1 cellular context compared by ENCODE assay signal in the genomic region with DNA sequence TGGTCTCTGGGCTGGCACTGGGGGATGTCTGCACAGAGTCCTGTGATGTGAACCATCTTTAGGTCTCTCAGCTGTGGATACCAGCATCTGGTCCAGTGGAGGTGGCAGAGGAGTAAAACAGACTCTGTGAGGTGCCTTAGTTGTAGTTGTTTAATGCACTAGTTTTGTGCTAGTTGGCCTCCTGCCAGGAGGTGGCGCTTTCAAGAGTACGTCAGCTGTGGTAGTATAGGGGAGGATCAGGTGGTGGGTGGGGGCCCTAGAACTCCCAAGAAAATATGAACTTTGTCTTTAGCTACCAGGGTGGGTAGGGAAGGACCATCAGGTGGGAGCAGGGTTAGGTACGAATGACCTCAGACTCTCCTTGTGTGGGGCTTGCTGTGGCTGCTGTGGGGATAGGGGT.
TF ChIP-seq lines count a peak whose summit lies in the region.

No MANE protein-coding gene starts in this region.

TF ChIP-seq in HepG2, 621 proteins besides CTCF, POLR2A, EP300 and RAD21:
- TF ChIP-seq, protein P1, sequence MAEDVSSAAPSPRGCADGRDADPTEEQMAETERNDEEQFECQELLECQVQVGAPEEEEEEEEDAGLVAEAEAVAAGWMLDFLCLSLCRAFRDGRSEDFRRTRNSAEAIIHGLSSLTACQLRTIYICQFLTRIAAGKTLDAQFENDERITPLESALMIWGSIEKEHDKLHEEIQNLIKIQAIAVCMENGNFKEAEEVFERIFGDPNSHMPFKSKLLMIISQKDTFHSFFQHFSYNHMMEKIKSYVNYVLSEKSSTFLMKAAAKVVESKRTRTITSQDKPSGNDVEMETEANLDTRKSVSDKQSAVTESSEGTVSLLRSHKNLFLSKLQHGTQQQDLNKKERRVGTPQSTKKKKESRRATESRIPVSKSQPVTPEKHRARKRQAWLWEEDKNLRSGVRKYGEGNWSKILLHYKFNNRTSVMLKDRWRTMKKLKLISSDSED (CRISPR knock-in tag; IDR thresholded peaks at IDR 0.05), result no peak
- TF ChIP-seq ZBTB7A (CRISPR knock-in tag; IDR thresholded peaks at IDR 0.05) (no peak), ZNF672 (CRISPR knock-in tag; IDR thresholded peaks at IDR 0.05) (no peak), MBNL3 (CRISPR knock-in tag; conservative IDR thresholded peaks at IDR 0.05) (no peak), ZNF501 (CRISPR knock-in tag; IDR thresholded peaks at IDR 0.05) (no peak), RXRA (CRISPR knock-in tag; IDR thresholded peaks at IDR 0.05) (no peak), MEIS1 (CRISPR knock-in tag; IDR thresholded peaks at IDR 0.05; ENCODE audit: borderline replicate concordance) (no peak), EED (CRISPR knock-in tag; IDR thresholded peaks at IDR 0.05) (no peak), ZNF343 (CRISPR knock-in tag; IDR thresholded peaks at IDR 0.05) (no peak), ZNF569 (CRISPR knock-in tag; IDR thresholded peaks at IDR 0.05; ENCODE audit: borderline replicate concordance) (no peak), HNRNPUL1 (IDR thresholded peaks at IDR 0.05; ENCODE audit: low read depth, low read length) (no peak), ZBTB42 (CRISPR knock-in tag; IDR thresholded peaks at IDR 0.05) (no peak)
- TF ChIP-seq, protein P2, sequence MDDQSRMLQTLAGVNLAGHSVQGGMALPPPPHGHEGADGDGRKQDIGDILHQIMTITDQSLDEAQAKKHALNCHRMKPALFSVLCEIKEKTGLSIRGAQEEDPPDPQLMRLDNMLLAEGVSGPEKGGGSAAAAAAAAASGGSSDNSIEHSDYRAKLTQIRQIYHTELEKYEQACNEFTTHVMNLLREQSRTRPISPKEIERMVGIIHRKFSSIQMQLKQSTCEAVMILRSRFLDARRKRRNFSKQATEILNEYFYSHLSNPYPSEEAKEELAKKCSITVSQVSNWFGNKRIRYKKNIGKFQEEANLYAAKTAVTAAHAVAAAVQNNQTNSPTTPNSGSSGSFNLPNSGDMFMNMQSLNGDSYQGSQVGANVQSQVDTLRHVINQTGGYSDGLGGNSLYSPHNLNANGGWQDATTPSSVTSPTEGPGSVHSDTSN (CRISPR knock-in tag; IDR thresholded peaks at IDR 0.05; ENCODE audit: borderline replicate concordance), result no peak
- TF ChIP-seq, protein P3, sequence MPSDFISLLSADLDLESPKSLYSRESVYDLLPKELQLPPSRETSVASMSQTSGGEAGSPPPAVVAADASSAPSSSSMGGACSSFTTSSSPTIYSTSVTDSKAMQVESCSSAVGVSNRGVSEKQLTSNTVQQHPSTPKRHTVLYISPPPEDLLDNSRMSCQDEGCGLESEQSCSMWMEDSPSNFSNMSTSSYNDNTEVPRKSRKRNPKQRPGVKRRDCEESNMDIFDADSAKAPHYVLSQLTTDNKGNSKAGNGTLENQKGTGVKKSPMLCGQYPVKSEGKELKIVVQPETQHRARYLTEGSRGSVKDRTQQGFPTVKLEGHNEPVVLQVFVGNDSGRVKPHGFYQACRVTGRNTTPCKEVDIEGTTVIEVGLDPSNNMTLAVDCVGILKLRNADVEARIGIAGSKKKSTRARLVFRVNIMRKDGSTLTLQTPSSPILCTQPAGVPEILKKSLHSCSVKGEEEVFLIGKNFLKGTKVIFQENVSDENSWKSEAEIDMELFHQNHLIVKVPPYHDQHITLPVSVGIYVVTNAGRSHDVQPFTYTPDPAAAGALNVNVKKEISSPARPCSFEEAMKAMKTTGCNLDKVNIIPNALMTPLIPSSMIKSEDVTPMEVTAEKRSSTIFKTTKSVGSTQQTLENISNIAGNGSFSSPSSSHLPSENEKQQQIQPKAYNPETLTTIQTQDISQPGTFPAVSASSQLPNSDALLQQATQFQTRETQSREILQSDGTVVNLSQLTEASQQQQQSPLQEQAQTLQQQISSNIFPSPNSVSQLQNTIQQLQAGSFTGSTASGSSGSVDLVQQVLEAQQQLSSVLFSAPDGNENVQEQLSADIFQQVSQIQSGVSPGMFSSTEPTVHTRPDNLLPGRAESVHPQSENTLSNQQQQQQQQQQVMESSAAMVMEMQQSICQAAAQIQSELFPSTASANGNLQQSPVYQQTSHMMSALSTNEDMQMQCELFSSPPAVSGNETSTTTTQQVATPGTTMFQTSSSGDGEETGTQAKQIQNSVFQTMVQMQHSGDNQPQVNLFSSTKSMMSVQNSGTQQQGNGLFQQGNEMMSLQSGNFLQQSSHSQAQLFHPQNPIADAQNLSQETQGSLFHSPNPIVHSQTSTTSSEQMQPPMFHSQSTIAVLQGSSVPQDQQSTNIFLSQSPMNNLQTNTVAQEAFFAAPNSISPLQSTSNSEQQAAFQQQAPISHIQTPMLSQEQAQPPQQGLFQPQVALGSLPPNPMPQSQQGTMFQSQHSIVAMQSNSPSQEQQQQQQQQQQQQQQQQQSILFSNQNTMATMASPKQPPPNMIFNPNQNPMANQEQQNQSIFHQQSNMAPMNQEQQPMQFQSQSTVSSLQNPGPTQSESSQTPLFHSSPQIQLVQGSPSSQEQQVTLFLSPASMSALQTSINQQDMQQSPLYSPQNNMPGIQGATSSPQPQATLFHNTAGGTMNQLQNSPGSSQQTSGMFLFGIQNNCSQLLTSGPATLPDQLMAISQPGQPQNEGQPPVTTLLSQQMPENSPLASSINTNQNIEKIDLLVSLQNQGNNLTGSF (CRISPR knock-in tag; IDR thresholded peaks at IDR 0.05), result no peak
- TF ChIP-seq, protein P4, sequence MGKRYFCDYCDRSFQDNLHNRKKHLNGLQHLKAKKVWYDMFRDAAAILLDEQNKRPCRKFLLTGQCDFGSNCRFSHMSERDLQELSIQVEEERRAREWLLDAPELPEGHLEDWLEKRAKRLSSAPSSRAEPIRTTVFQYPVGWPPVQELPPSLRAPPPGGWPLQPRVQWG (CRISPR knock-in tag; IDR thresholded peaks at IDR 0.05; ENCODE audit: borderline replicate concordance, low read depth), result no peak
- TF ChIP-seq, protein P5, sequence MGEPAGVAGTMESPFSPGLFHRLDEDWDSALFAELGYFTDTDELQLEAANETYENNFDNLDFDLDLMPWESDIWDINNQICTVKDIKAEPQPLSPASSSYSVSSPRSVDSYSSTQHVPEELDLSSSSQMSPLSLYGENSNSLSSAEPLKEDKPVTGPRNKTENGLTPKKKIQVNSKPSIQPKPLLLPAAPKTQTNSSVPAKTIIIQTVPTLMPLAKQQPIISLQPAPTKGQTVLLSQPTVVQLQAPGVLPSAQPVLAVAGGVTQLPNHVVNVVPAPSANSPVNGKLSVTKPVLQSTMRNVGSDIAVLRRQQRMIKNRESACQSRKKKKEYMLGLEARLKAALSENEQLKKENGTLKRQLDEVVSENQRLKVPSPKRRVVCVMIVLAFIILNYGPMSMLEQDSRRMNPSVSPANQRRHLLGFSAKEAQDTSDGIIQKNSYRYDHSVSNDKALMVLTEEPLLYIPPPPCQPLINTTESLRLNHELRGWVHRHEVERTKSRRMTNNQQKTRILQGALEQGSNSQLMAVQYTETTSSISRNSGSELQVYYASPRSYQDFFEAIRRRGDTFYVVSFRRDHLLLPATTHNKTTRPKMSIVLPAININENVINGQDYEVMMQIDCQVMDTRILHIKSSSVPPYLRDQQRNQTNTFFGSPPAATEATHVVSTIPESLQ (CRISPR knock-in tag; conservative IDR thresholded peaks at IDR 0.05), result no peak
